1 cellular context compared by ENCODE assay signal in the genomic region with DNA sequence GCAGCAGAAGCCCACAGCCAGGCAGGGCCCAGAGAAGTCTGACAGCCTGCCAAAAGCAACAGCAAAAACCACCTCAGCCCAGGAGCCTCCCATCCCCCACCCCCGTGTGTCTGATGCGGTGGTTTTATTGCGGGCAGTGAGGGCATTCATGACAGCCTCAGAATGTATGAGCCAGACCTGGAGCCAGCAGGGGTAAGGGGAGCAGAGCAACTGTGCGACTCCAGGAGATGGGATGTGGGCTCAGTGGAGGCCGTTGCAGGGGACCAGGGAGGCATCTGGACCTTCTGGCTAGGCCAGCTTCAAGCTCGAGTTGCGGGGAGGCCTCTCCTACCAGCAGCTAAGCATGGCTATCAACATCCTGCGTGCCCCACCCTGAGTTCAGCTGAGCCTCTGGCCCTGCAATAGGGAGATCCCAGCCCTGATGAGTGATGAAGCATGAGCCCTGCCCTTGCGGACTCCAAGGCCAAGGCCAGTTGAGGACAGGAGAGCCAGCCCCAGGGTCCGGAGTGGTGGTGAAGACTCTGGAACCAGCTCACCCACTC.
TF ChIP-seq lines count a peak whose summit lies in the region.

No MANE protein-coding gene starts in this region.

TF ChIP-seq in HEK293, 187 proteins besides CTCF, POLR2A, EP300 and RAD21 (continued from another document and continues in another):
- TF ChIP-seq ZNF501 (tag by site-specific recombination; IDR thresholded peaks at IDR 0.05) (no peak), ZNF530 (tag by site-specific recombination; IDR thresholded peaks at IDR 0.05; ENCODE audit: low read depth) (no peak), MEIS1 (CRISPR knock-in tag; IDR thresholded peaks at IDR 0.05; ENCODE audit: borderline replicate concordance) (no peak), ZFP3 (tag by site-specific recombination; IDR thresholded peaks at IDR 0.05; ENCODE audit: low read depth) (no peak), ZNF175 (tag by site-specific recombination; IDR thresholded peaks at IDR 0.05) (no peak), ZFHX2 (tag by site-specific recombination; conservative IDR thresholded peaks at IDR 0.05) (no peak; the same call in 1 of the 2 replicates), ZNF791 (tag by site-specific recombination; IDR thresholded peaks at IDR 0.05) (no peak), YY2 (tag by site-specific recombination; IDR thresholded peaks at IDR 0.05) (no peak), MZF1 (tag by site-specific recombination; IDR thresholded peaks at IDR 0.05; ENCODE audit: borderline replicate concordance) (no peak), ZNF670 (tag by site-specific recombination; IDR thresholded peaks at IDR 0.05; ENCODE audit: low read depth) (no peak), BCL11B (tag by site-specific recombination; IDR thresholded peaks at IDR 0.05; ENCODE audit: low read depth) (no peak), ZFP41 (tag by site-specific recombination; IDR thresholded peaks at IDR 0.05; ENCODE audit: borderline replicate concordance) (no peak), ZNF701 (tag by site-specific recombination; IDR thresholded peaks at IDR 0.05) (no peak), GLI2 (tag by site-specific recombination; IDR thresholded peaks at IDR 0.05; ENCODE audit: borderline replicate concordance, low read depth) (no peak), ZNF133 (tag by site-specific recombination; IDR thresholded peaks at IDR 0.05) (no peak), ZNF837 (tag by site-specific recombination; IDR thresholded peaks at IDR 0.05) (no peak), HOXC10 (CRISPR knock-in tag; IDR thresholded peaks at IDR 0.05) (no peak), SCRT1 (tag by site-specific recombination; IDR thresholded peaks at IDR 0.05; ENCODE audit: borderline replicate concordance) (no peak), ZNF658 (tag by site-specific recombination; IDR thresholded peaks at IDR 0.05) (no peak), ZNF324 (tag by site-specific recombination; IDR thresholded peaks at IDR 0.05) (no peak), SCRT2 (tag by site-specific recombination; IDR thresholded peaks at IDR 0.05) (no peak), ZBTB1 (tag by site-specific recombination; IDR thresholded peaks at IDR 0.05) (no peak), ZNF623 (tag by site-specific recombination; IDR thresholded peaks at IDR 0.05) (no peak), REPIN1 (tag by site-specific recombination; IDR thresholded peaks at IDR 0.05; ENCODE audit: low read depth) (0 out of 2 replicates have a peak, but pooled peaks have one; percentile 23), ZNF571 (tag by site-specific recombination; IDR thresholded peaks at IDR 0.05) (no peak), ZNF211 (tag by site-specific recombination; IDR thresholded peaks at IDR 0.05; ENCODE audit: low read depth) (no peak), OSR2 (tag by site-specific recombination; IDR thresholded peaks at IDR 0.05) (peak; percentile 71), ZFP37 (tag by site-specific recombination; IDR thresholded peaks at IDR 0.05) (no peak), ZNF132 (tag by site-specific recombination; IDR thresholded peaks at IDR 0.05; ENCODE audit: borderline replicate concordance) (no peak), ZBTB17 (tag by site-specific recombination; IDR thresholded peaks at IDR 0.05) (peak; percentile 9; the same call in 1 of the 2 replicates), ZBTB21 (tag by site-specific recombination; IDR thresholded peaks at IDR 0.05) (0 out of 2 replicates have a peak, but pooled peaks have one; percentile 30), ZNF473 (tag by site-specific recombination; IDR thresholded peaks at IDR 0.05) (no peak), TRIM28 (IDR thresholded peaks at IDR 0.05; ENCODE audit: borderline replicate concordance, low read length) (no peak), ZNF707 (tag by site-specific recombination; IDR thresholded peaks at IDR 0.05) (no peak), EGR2 (tag by site-specific recombination; IDR thresholded peaks at IDR 0.05; ENCODE audit: low read depth) (0 out of 2 replicates have a peak, but pooled peaks have one; percentile 14), ZNF350 (tag by site-specific recombination; IDR thresholded peaks at IDR 0.05) (no peak), ZNF521 (tag by site-specific recombination; IDR thresholded peaks at IDR 0.05) (no peak), ZNF394 (tag by site-specific recombination; IDR thresholded peaks at IDR 0.05; ENCODE audit: borderline replicate concordance) (no peak), ZNF600 (tag by site-specific recombination; IDR thresholded peaks at IDR 0.05) (peak; percentile 86), ZNF660 (tag by site-specific recombination; IDR thresholded peaks at IDR 0.05) (no peak), ZNF610 (tag by site-specific recombination; IDR thresholded peaks at IDR 0.05; ENCODE audit: borderline replicate concordance) (peak; percentile 60; the same call in 1 of the 2 replicates), ZSCAN23 (tag by site-specific recombination; IDR thresholded peaks at IDR 0.05) (no peak), ZNF514 (tag by site-specific recombination; IDR thresholded peaks at IDR 0.05) (no peak), BCL11A (tag by site-specific recombination; IDR thresholded peaks at IDR 0.05; ENCODE audit: low read depth) (peak; percentile 23; the same call in 1 of the 2 replicates), ZBTB8A (tag by site-specific recombination; IDR thresholded peaks at IDR 0.05) (0 out of 2 replicates have a peak, but pooled peaks have one; percentile 17), ZNF366 (tag by site-specific recombination; conservative IDR thresholded peaks at IDR 0.05) (no peak), KLF1 (tag by site-specific recombination; IDR thresholded peaks at IDR 0.05) (peak; percentile 83; the same call in 1 of the 2 replicates)
- TF ChIP-seq, protein P1, sequence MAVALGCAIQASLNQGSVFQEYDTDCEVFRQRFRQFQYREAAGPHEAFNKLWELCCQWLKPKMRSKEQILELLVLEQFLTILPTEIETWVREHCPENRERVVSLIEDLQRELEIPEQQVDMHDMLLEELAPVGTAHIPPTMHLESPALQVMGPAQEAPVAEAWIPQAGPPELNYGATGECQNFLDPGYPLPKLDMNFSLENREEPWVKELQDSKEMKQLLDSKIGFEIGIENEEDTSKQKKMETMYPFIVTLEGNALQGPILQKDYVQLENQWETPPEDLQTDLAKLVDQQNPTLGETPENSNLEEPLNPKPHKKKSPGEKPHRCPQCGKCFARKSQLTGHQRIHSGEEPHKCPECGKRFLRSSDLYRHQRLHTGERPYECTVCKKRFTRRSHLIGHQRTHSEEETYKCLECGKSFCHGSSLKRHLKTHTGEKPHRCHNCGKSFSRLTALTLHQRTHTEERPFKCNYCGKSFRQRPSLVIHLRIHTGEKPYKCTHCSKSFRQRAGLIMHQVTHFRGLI (tag by site-specific recombination; IDR thresholded peaks at IDR 0.05) = no peak
- TF ChIP-seq, protein P2, sequence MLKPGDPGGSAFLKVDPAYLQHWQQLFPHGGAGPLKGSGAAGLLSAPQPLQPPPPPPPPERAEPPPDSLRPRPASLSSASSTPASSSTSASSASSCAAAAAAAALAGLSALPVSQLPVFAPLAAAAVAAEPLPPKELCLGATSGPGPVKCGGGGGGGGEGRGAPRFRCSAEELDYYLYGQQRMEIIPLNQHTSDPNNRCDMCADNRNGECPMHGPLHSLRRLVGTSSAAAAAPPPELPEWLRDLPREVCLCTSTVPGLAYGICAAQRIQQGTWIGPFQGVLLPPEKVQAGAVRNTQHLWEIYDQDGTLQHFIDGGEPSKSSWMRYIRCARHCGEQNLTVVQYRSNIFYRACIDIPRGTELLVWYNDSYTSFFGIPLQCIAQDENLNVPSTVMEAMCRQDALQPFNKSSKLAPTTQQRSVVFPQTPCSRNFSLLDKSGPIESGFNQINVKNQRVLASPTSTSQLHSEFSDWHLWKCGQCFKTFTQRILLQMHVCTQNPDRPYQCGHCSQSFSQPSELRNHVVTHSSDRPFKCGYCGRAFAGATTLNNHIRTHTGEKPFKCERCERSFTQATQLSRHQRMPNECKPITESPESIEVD (tag by site-specific recombination; IDR thresholded peaks at IDR 0.05) = no peak
- TF ChIP-seq, protein P3, sequence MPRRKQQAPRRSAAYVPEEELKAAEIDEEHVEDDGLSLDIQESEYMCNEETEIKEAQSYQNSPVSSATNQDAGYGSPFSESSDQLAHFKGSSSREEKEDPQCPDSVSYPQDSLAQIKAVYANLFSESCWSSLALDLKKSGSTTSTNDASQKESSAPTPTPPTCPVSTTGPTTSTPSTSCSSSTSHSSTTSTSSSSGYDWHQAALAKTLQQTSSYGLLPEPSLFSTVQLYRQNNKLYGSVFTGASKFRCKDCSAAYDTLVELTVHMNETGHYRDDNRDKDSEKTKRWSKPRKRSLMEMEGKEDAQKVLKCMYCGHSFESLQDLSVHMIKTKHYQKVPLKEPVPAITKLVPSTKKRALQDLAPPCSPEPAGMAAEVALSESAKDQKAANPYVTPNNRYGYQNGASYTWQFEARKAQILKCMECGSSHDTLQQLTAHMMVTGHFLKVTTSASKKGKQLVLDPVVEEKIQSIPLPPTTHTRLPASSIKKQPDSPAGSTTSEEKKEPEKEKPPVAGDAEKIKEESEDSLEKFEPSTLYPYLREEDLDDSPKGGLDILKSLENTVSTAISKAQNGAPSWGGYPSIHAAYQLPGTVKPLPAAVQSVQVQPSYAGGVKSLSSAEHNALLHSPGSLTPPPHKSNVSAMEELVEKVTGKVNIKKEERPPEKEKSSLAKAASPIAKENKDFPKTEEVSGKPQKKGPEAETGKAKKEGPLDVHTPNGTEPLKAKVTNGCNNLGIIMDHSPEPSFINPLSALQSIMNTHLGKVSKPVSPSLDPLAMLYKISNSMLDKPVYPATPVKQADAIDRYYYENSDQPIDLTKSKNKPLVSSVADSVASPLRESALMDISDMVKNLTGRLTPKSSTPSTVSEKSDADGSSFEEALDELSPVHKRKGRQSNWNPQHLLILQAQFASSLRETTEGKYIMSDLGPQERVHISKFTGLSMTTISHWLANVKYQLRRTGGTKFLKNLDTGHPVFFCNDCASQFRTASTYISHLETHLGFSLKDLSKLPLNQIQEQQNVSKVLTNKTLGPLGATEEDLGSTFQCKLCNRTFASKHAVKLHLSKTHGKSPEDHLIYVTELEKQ (tag by site-specific recombination; IDR thresholded peaks at IDR 0.05; ENCODE audit: borderline replicate concordance) = no peak
- TF ChIP-seq, protein P4, sequence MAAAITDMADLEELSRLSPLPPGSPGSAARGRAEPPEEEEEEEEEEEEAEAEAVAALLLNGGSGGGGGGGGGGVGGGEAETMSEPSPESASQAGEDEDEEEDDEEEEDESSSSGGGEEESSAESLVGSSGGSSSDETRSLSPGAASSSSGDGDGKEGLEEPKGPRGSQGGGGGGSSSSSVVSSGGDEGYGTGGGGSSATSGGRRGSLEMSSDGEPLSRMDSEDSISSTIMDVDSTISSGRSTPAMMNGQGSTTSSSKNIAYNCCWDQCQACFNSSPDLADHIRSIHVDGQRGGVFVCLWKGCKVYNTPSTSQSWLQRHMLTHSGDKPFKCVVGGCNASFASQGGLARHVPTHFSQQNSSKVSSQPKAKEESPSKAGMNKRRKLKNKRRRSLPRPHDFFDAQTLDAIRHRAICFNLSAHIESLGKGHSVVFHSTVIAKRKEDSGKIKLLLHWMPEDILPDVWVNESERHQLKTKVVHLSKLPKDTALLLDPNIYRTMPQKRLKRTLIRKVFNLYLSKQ (tag by site-specific recombination; IDR thresholded peaks at IDR 0.05; ENCODE audit: borderline replicate concordance) = no peak
- TF ChIP-seq, protein P5, sequence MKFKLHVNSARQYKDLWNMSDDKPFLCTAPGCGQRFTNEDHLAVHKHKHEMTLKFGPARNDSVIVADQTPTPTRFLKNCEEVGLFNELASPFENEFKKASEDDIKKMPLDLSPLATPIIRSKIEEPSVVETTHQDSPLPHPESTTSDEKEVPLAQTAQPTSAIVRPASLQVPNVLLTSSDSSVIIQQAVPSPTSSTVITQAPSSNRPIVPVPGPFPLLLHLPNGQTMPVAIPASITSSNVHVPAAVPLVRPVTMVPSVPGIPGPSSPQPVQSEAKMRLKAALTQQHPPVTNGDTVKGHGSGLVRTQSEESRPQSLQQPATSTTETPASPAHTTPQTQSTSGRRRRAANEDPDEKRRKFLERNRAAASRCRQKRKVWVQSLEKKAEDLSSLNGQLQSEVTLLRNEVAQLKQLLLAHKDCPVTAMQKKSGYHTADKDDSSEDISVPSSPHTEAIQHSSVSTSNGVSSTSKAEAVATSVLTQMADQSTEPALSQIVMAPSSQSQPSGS (tag by site-specific recombination; IDR thresholded peaks at IDR 0.05; ENCODE audit: low read depth) = no peak
- TF ChIP-seq, protein P6, sequence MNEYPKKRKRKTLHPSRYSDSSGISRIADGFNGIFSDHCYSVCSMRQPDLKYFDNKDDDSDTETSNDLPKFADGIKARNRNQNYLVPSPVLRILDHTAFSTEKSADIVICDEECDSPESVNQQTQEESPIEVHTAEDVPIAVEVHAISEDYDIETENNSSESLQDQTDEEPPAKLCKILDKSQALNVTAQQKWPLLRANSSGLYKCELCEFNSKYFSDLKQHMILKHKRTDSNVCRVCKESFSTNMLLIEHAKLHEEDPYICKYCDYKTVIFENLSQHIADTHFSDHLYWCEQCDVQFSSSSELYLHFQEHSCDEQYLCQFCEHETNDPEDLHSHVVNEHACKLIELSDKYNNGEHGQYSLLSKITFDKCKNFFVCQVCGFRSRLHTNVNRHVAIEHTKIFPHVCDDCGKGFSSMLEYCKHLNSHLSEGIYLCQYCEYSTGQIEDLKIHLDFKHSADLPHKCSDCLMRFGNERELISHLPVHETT (tag by site-specific recombination; IDR thresholded peaks at IDR 0.05) = no peak
- TF ChIP-seq, protein P7, sequence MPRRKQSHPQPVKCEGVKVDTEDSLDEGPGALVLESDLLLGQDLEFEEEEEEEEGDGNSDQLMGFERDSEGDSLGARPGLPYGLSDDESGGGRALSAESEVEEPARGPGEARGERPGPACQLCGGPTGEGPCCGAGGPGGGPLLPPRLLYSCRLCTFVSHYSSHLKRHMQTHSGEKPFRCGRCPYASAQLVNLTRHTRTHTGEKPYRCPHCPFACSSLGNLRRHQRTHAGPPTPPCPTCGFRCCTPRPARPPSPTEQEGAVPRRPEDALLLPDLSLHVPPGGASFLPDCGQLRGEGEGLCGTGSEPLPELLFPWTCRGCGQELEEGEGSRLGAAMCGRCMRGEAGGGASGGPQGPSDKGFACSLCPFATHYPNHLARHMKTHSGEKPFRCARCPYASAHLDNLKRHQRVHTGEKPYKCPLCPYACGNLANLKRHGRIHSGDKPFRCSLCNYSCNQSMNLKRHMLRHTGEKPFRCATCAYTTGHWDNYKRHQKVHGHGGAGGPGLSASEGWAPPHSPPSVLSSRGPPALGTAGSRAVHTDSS (tag by site-specific recombination; IDR thresholded peaks at IDR 0.05) = no peak
